Comparison of ENCODE assay signal across 10 cellular contexts in genomic region chr6:130602151-130602770, GRCh38.
DNase-seq lines count a peak whose midpoint lies in the region; ATAC-seq and TF ChIP-seq lines count a peak whose summit lies in the region.
"Had no signal": no experiment of that assay in that cellular context is flagged by ENCODE, and none has a peak within 500 bp of the region (broad histone marks: within the 10 kb centered on the region; RNA-seq: fewer than 3 reads in every experiment).

No MANE protein-coding gene starts in this region.

- H4K20me1 ChIP-seq in fibroblast of lung (ENCODE audit: control insufficient read depth, extremely low read depth, insufficient read depth, low read length), result no peaks in the 10 kb centered on the region

- H3K4me3 ChIP-seq in fibroblast of lung (replicated peaks in 1 of 4; ENCODE audit: control extremely low read depth in 1 of 4, insufficient read depth in 1 of 4, low read depth in 3 of 4, low read length in 4 of 4), result no peak overlapping the region

- H3K9ac ChIP-seq in fibroblast of lung (ENCODE audit: insufficient read depth, low read length), result no peak overlapping the region

- peak overlapping the region in 1 of 2 donors; percentile 8 for H3K27ac Mint-ChIP-seq in T-cell

- DNase-seq in activated naive CD4-positive, alpha-beta T cell treated with Interleukin-2 at 50 U/mL for 16 hours, result peak; percentile 21
- no peak for DNase-seq in activated naive CD4-positive, alpha-beta T cell (lab: John Stamatoyannopoulos, UW)
- DNase-seq in T-cell (no peak), fibroblast of lung (ENCODE audit: low read depth in 2 of 2) (peak; percentile 78 to 99), NAMALWA (ENCODE audit: low spot score) (no peak), NCI-H526 (lab: John Stamatoyannopoulos, UW) (no peak), NCI-H1092 (lab: John Stamatoyannopoulos, UW) (no peak)
- no peak for DNase-seq in stimulated activated naive CD8-positive, alpha-beta T cell treated with anti-CD3 and anti-CD28 coated beads, Interleukin-15, Interleukin-2, amounts not matched to agents 100 U/mL and 50 U/mL, for 24 hours
- DNase-seq: DMS 273 treated with DMSO at 0.1 percent for 48 hours, NCI-H1694 treated with DMSO at 0.1 percent for 48 hours had no signal

- POLR2A ChIA-PET in T-cell (lab: Charles Lee), result no interaction called here

- H3K9me3 ChIP-seq in fibroblast of lung (ENCODE audit: control insufficient read depth, insufficient read depth, low read depth, low read length), result no peaks in the 10 kb centered on the region

- no peaks in the 10 kb centered on the region for H3K27me3 Mint-ChIP-seq in T-cell

- H3K79me2 ChIP-seq in fibroblast of lung (ENCODE audit: control insufficient read depth, insufficient read depth, low read length), result no peaks in the 10 kb centered on the region

- no peak overlapping the region for H2AFZ ChIP-seq in fibroblast of lung (ENCODE audit: low read length)

- peak overlapping the region; percentile 79 for H3K27ac ChIP-seq in fibroblast of lung (ENCODE audit: insufficient read depth, low read length)

- H3K9me3 Mint-ChIP-seq in T-cell, result peaks cover 0 to 6% (median 0%) of the 10 kb centered on the region in 3 donors

- peak; percentile 50 to 70 (median 58) for ATAC-seq in T-cell (replicated peaks in 1 of 4)
- ATAC-seq in stimulated activated naive CD8-positive, alpha-beta T cell treated with anti-CD3 and anti-CD28 coated beads, Interleukin-15, Interleukin-2, amounts not matched to agents 100 U/mL and 50 U/mL, for 24 hours, result peak; percentile 93

- H3K4me2 ChIP-seq in fibroblast of lung (ENCODE audit: extremely low read depth, insufficient read depth, low read length), result no peak overlapping the region

- TF ChIP-seq CTCF in fibroblast of lung (conservative IDR thresholded peaks at IDR 0.05 in 1 of 2, IDR thresholded peaks at IDR 0.05 in 1 of 2; ENCODE audit: low read depth in 1 of 2, low read length in 2 of 2), result no peak

- H3K4me3 Mint-ChIP-seq in T-cell, result no peak overlapping the region

- no peaks in the 10 kb centered on the region for H3K27me3 ChIP-seq in fibroblast of lung (ENCODE audit: control insufficient read depth, insufficient read depth, low read length)

- CTCF ChIA-PET in T-cell (lab: Charles Lee), result interaction anchor here in 1 of 2 donors (0.5 kb wide), 1 partner anchor 236 kb away, joined by 9 read pairs; the partner anchor contains the start of gene TMEM200A

- H3K36me3 Mint-ChIP-seq in T-cell, result no peaks in the 10 kb centered on the region

- peaks cover 14 to 28% (median 27%) of the 10 kb centered on the region in 3 donors for H3K4me1 Mint-ChIP-seq in T-cell

- H3K4me1 ChIP-seq in fibroblast of lung (ENCODE audit: control insufficient read depth, extremely low read depth, insufficient read depth, low read length), result peaks cover 11% of the 10 kb centered on the region

- no peaks in the 10 kb centered on the region for H3K36me3 ChIP-seq in fibroblast of lung (ENCODE audit: control insufficient read depth, insufficient read depth, low read length)

Comparison
In these comparisons a context has a peak if more than half of its experiments do, and no peak if none do; other contexts are left out.
1. DNase-seq: peak in activated naive CD4-positive, alpha-beta T cell treated with Interleukin-2 at 50 U/mL for 16 hours (single experiment) and fibroblast of lung (2 of 2); none in activated naive CD4-positive, alpha-beta T cell (0 of 4), T-cell (0 of 34), stimulated activated naive CD8-positive, alpha-beta T cell treated with anti-CD3 and anti-CD28 coated beads, Interleukin-15, Interleukin-2, amounts not matched to agents 100 U/mL and 50 U/mL, for 24 hours (single experiment), NAMALWA (single experiment), NCI-H526 (0 of 2) and NCI-H1092 (single experiment).